ENCODE assay signal across 22 cellular contexts in the genomic region with DNA sequence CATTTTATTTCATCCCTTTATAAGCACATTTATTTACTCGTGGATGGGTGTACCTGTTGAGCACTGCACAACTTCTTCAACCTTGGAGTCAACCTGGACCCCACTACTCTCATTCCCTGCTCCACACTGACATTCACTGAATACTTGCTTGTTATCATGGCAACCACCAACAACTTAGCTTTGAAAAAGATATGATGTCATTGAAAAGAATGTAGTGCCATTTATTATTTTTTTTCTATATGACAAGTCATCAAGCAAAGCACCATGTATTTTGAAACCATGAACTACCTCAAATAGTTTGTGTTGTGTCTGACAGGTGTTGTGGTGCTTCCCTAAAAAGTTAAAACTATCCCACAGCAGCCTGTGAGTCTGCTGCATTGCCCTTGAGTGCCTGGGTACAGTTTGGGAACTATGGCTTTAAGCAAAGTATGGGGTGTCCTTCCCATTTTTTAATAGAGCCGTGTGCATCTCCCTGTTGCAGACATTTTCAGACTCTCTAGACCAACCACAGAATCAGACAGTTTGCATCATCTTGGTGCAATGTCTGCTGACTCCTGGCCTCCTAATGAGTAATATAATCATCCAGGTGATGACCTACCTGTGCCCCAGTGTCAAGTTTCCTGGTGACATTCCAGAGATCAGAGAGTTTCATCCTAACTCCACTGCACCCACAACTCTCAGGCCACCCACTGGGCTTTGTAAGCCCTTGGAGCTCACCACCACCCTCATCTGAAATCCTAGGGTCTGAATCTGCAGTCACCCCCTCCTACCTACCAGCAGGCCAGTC.
A peak's percentile ranks its signal among the peaks of the same experiment; 100 is the strongest.
DNase-seq lines count a peak whose midpoint lies in the region; TF ChIP-seq lines count a peak whose summit lies in the region.
"Had no signal": no experiment of that assay in that cellular context is flagged by ENCODE, and none has a peak within 500 bp of the region (broad histone marks: within the 10 kb centered on the region; RNA-seq: fewer than 3 reads in every experiment).

No MANE protein-coding gene starts in this region.

- no peaks in the 10 kb centered on the region for H3K4me1 Mint-ChIP-seq in activated CD4-positive, alpha-beta T cell treated with anti-CD3 and anti-CD28 coated beads, Interleukin-2, amount 10 ng/mL, durations not matched to agents 24 days and 14 days
- peaks cover 4% of the 10 kb centered on the region for H3K4me1 Mint-ChIP-seq in type B pancreatic cell (ENCODE audit: unreplicated experiment)

- H3K79me2 ChIP-seq in PC-9 (ENCODE audit: low read depth) = no peaks in the 10 kb centered on the region
- H3K79me2 ChIP-seq in SK-N-SH (ENCODE audit: insufficient read depth) = no peaks in the 10 kb centered on the region

- BruUV-seq in PC-9 (replicated peaks; lab: Mats Ljungman, UMichigan) = no TSS peak

- no peak overlapping the region for H3K4me3 Mint-ChIP-seq in activated CD4-positive, alpha-beta T cell treated with anti-CD3 and anti-CD28 coated beads, Interleukin-2, amount 10 ng/mL, durations not matched to agents 24 days and 14 days
- no peak overlapping the region for H3K4me3 Mint-ChIP-seq in type B pancreatic cell
- H3K4me3 Mint-ChIP-seq: CD4-positive, alpha-beta T cell; HFFc6 had no signal

- H3K27ac Mint-ChIP-seq in activated CD4-positive, alpha-beta T cell treated with anti-CD3 and anti-CD28 coated beads, Interleukin-2, amount 10 ng/mL, durations not matched to agents 24 days and 14 days = no peak overlapping the region
- peak overlapping the region; percentile 46 for H3K27ac Mint-ChIP-seq in type B pancreatic cell
- H3K27ac Mint-ChIP-seq: CD4-positive, alpha-beta T cell; HFFc6 had no signal

- TF ChIP-seq CTCF in PC-9 (conservative IDR thresholded peaks at IDR 0.05) (no peak), type B pancreatic cell (conservative IDR thresholded peaks at IDR 0.05) (no peak), SK-N-SH (IDR thresholded peaks at IDR 0.05) (no peak)

- peak overlapping the region; percentile 68 for H3K4me2 ChIP-seq in PC-9
- no peak overlapping the region for H3K4me2 ChIP-seq in SK-N-SH
- H3K4me2 ChIP-seq: A549 had no signal

- H3F3A ChIP-seq in PC-9 (ENCODE audit: insufficient read depth, low read depth) (peaks cover 11% of the 10 kb centered on the region; the same call in 1 of the 2 replicates), SK-N-SH (replicated peaks; ENCODE audit: insufficient read depth) (no peaks in the 10 kb centered on the region)

- no peaks in the 10 kb centered on the region for H3K36me3 Mint-ChIP-seq in activated CD4-positive, alpha-beta T cell treated with anti-CD3 and anti-CD28 coated beads, Interleukin-2, amount 10 ng/mL, durations not matched to agents 24 days and 14 days (ENCODE audit: low read depth)
- H3K36me3 Mint-ChIP-seq in type B pancreatic cell = no peaks in the 10 kb centered on the region

- no peaks in the 10 kb centered on the region for H3K36me3 ChIP-seq in PC-9 (ENCODE audit: low read depth)
- H3K36me3 ChIP-seq in SK-N-SH (replicated peaks in 1 of 2; ENCODE audit: control insufficient read depth in 1 of 2, insufficient read depth in 2 of 2, low read length in 1 of 2) = no peaks in the 10 kb centered on the region
- H3K36me3 ChIP-seq: HAP-1 had no signal

- H3K9me2 ChIP-seq in PC-9 (ENCODE audit: insufficient read depth) (no peaks in the 10 kb centered on the region; the same call in 1 of the 2 replicates), SK-N-SH (0 out of 2 replicates have a peak, but pooled peaks cover 2% of the 10 kb centered on the region)

- H3K27me3 ChIP-seq in PC-9 (ENCODE audit: insufficient read depth, low read depth) = no peaks in the 10 kb centered on the region
- H3K27me3 ChIP-seq in SK-N-SH (ENCODE audit: insufficient read depth) = no peaks in the 10 kb centered on the region

- intact Hi-C loops in activated CD4-positive, alpha-beta T cell treated with anti-CD3 and anti-CD28 coated beads, Interleukin-2, amount 10 ng/mL, durations not matched to agents 24 days and 14 days (cut with micrococcal nuclease) = no loop called here
- intact Hi-C loops in PC-9 (cut with micrococcal nuclease; ENCODE audit: unreplicated experiment) = no loop called here

- no peak for TF ChIP-seq EP300 in SK-N-SH (IDR thresholded peaks at IDR 0.05; ENCODE audit: borderline replicate concordance in 1 of 2, low read depth in 1 of 2, low read length in 1 of 2)

- H3K9me3 ChIP-seq in PC-9 (ENCODE audit: insufficient read depth, low read depth) = no peaks in the 10 kb centered on the region
- H3K9me3 ChIP-seq in SK-N-SH = no peaks in the 10 kb centered on the region; the same call in 1 of the 2 replicates
- H3K9me3 ChIP-seq: A549, HAP-1 had no signal

- H3K27me3 Mint-ChIP-seq in activated CD4-positive, alpha-beta T cell treated with anti-CD3 and anti-CD28 coated beads, Interleukin-2, amount 10 ng/mL, durations not matched to agents 24 days and 14 days = peaks cover 1% of the 10 kb centered on the region
- peaks cover 6% of the 10 kb centered on the region for H3K27me3 Mint-ChIP-seq in type B pancreatic cell

- H2AFZ ChIP-seq in PC-9 (0 out of 2 replicates have a peak overlapping the region, but pooled peaks have one; percentile 29), SK-N-SH (ENCODE audit: low read depth) (no peak overlapping the region)
- H2AFZ ChIP-seq: GM23248 had no signal

- H4K20me1 ChIP-seq in PC-9 (ENCODE audit: insufficient read depth) (no peaks in the 10 kb centered on the region), SK-N-SH (ENCODE audit: insufficient read depth) (no peaks in the 10 kb centered on the region)

- H3K9ac ChIP-seq in SK-N-SH = no peak overlapping the region
- H3K9ac ChIP-seq: GM23248 had no signal

- H3K9me3 Mint-ChIP-seq in activated CD4-positive, alpha-beta T cell treated with anti-CD3 and anti-CD28 coated beads, Interleukin-2, amount 10 ng/mL, durations not matched to agents 24 days and 14 days = no peaks in the 10 kb centered on the region
- peaks cover 10% of the 10 kb centered on the region for H3K9me3 Mint-ChIP-seq in type B pancreatic cell
- H3K9me3 Mint-ChIP-seq: CD4-positive, alpha-beta T cell had no signal

- CTCF ChIA-PET in PC-9 (lab: Charles Lee) = no interaction called here
- CTCF ChIA-PET in SK-N-SH (lab: Yijun Ruan, JAX) = no interaction called here

- H3K4me3 ChIP-seq in PC-9 = no peak overlapping the region
- H3K4me3 ChIP-seq in SK-N-SH (ENCODE audit: low read depth in 2 of 2, low read length in 1 of 2) = no peak overlapping the region
- H3K4me3 ChIP-seq: A549, GM12878, GM23248, HAP-1 had no signal

- TF ChIP-seq RAD21 in SK-N-SH (IDR thresholded peaks at IDR 0.05; ENCODE audit: low read length) = no peak

- DNase-seq in activated CD4-positive, alpha-beta T cell treated with anti-CD3 and anti-CD28 coated beads, Interleukin-2, amount 10 ng/mL, durations not matched to agents 24 days and 14 days = peak; percentile 24
- no peak for DNase-seq in activated CD4-positive, alpha-beta T cell treated with anti-CD3 and anti-CD28 coated beads, Interleukin-2, amount 50 U/mL, for 48 hours
- peak in 1 of 2 experiments; percentile 86 for DNase-seq in PC-9
- peak; percentile 29 for DNase-seq in kidney tubule cell (ENCODE audit: low spot score)
- DNase-seq in type B pancreatic cell (ENCODE audit: extremely low spot score, unreplicated experiment) = no peak
- no peak for DNase-seq in SK-N-SH
- DNase-seq in activated CD4-positive, CD25-positive, alpha-beta regulatory T cell (lab: John Stamatoyannopoulos, UW) = no peak
- DNase-seq in NCI-H524 treated with DMSO at 0.1 percent for 48 hours (lab: John Stamatoyannopoulos, UW) = no peak
- DNase-seq: AML-193; CD4-positive, alpha-beta T cell; DMS153; DND-41; EL; GM23248; HFFc6; IMR-90 had no signal

- POLR2A ChIA-PET in PC-9 (lab: Charles Lee; ENCODE audit: unreplicated experiment) (no interaction called here), SK-N-SH (lab: Yijun Ruan, JAX) (interaction anchor here (0.6 kb wide), 1 partner anchor 615 kb away, joined by 3 read pairs; no protein-coding TSS in a partner anchor)

- H3K4me1 ChIP-seq in PC-9 (replicated peaks; ENCODE audit: insufficient read depth) (peaks cover 25% of the 10 kb centered on the region), SK-N-SH (ENCODE audit: control insufficient read depth in 1 of 2, insufficient read depth in 2 of 2, low read depth in 1 of 2, low read length in 1 of 2) (no peaks in the 10 kb centered on the region)
- H3K4me1 ChIP-seq: A549, HAP-1 had no signal

- WGBS in SK-N-SH (ENCODE audit: low lambda C conversion rate) = 10% methylated on average over 2 of the region's 2 CpGs

- H3K27ac ChIP-seq in PC-9 (peak overlapping the region; percentile 93), SK-N-SH (ENCODE audit: low read depth in 2 of 2, low read length in 1 of 2) (no peak overlapping the region)
- H3K27ac ChIP-seq: 22Rv1, A549, C4-2B, GM23248, HL-60 had no signal

TF ChIP-seq in SK-N-SH, 30 proteins besides CTCF, POLR2A, EP300 and RAD21:
- TF ChIP-seq GATA2 (CRISPR knock-in tag; IDR thresholded peaks at IDR 0.05) = no peak
- no peak for TF ChIP-seq RXRA (IDR thresholded peaks at IDR 0.05; ENCODE audit: borderline replicate concordance, low read depth)
- no peak for TF ChIP-seq TAF1 (IDR thresholded peaks at IDR 0.05; ENCODE audit: borderline replicate concordance, low read depth, low read length)
- no peak for TF ChIP-seq SIN3A (IDR thresholded peaks at IDR 0.05; ENCODE audit: borderline replicate concordance, low read depth, low read length)

Comparison
In these comparisons a context has a peak if more than half of its experiments do, and no peak if none do; other contexts are left out.
1. DNase-seq: peak in activated CD4-positive, alpha-beta T cell treated with anti-CD3 and anti-CD28 coated beads, Interleukin-2, amount 10 ng/mL, durations not matched to agents 24 days and 14 days (single experiment) and kidney tubule cell (single experiment); none in activated CD4-positive, alpha-beta T cell treated with anti-CD3 and anti-CD28 coated beads, Interleukin-2, amount 50 U/mL, for 48 hours (0 of 2), type B pancreatic cell (single experiment), SK-N-SH (single experiment), activated CD4-positive, CD25-positive, alpha-beta regulatory T cell (0 of 4) and NCI-H524 treated with DMSO at 0.1 percent for 48 hours (single experiment).